In the genomic region with DNA sequence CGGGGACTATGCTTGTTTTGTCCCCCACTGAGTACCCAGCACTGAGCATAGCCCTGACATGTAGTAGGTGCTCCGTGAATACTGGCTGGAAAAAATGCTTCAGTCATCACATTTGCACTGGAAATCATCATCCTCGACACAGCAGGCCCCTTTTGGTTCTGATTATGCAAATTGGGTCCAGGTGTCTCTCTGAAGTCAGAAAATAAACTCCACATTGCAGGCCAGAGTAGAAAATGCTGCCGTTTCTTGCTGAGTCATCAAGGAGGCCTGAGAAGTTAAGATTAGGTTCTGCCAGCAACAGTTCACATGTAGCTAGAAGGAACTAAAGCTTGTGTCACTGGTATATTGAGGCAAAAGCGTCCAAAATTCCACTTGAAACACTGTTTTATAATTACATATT, we compare ENCODE assay signal across 11 cellular contexts. TPM values are rescaled to one million over a fixed set of nuclear protein-coding genes. Genes with fewer than 3 reads are reported as not detected.
DNase-seq lines count a peak whose midpoint lies in the region; FAIRE-seq and TF ChIP-seq lines count a peak whose summit lies in the region.
"Had no signal": no experiment of that assay in that cellular context is flagged by ENCODE, and none has a peak within 500 bp of the region (broad histone marks: within the 10 kb centered on the region; RNA-seq: fewer than 3 reads in every experiment).

No MANE protein-coding gene starts in this region.

- POLR2A ChIA-PET in A673 (lab: Charles Lee; ENCODE audit: low non-redundant PET), result no interaction called here
- POLR2A ChIA-PET in PC-9 (lab: Charles Lee; ENCODE audit: unreplicated experiment), result no interaction called here
- POLR2A ChIA-PET in HEK293T (lab: Yijun Ruan, JAX), result no interaction called here

- H3F3A ChIP-seq in PC-9 (ENCODE audit: insufficient read depth, low read depth), result peaks cover 7% of the 10 kb centered on the region

- no peaks in the 10 kb centered on the region for H3K36me3 ChIP-seq in A673 (ENCODE audit: insufficient read depth, low read length, poor library complexity, severe bottlenecking)
- H3K36me3 ChIP-seq in PC-9 (ENCODE audit: low read depth), result no peaks in the 10 kb centered on the region
- H3K36me3 ChIP-seq: gastrocnemius medialis had no signal

- no peaks in the 10 kb centered on the region for H3K9me2 ChIP-seq in PC-9 (ENCODE audit: insufficient read depth)

- H3K27me3 ChIP-seq in A673 (replicated peaks; ENCODE audit: insufficient read depth, low read depth, low read length, poor library complexity) (no peaks in the 10 kb centered on the region), PC-9 (ENCODE audit: insufficient read depth, low read depth) (no peaks in the 10 kb centered on the region)
- H3K27me3 ChIP-seq: gastrocnemius medialis had no signal

- H2AFZ ChIP-seq in PC-9, result no peak overlapping the region

- H3K9me3 ChIP-seq in A673 (ENCODE audit: low read depth, low read length, poor library complexity, severe bottlenecking) (no peaks in the 10 kb centered on the region), PC-9 (ENCODE audit: insufficient read depth, low read depth) (no peaks in the 10 kb centered on the region)
- H3K9me3 ChIP-seq: gastrocnemius medialis had no signal

- no peaks in the 10 kb centered on the region for H3K79me2 ChIP-seq in PC-9 (ENCODE audit: low read depth)

- no peaks in the 10 kb centered on the region for H4K20me1 ChIP-seq in PC-9 (ENCODE audit: insufficient read depth)

- TF ChIP-seq CTCF in A673 (conservative IDR thresholded peaks at IDR 0.05; ENCODE audit: low read depth, low read length) (no peak), PC-9 (conservative IDR thresholded peaks at IDR 0.05) (no peak)

- BruUV-seq in A673 (replicated peaks; lab: Mats Ljungman, UMichigan) (no TSS peak), PC-9 (replicated peaks; lab: Mats Ljungman, UMichigan) (no TSS peak)

- intact Hi-C loops in A673 (cut with micrococcal nuclease; ENCODE audit: unreplicated experiment), result no loop called here
- intact Hi-C loops in PC-9 (cut with micrococcal nuclease; ENCODE audit: unreplicated experiment), result no loop called here

- DNase-seq in A673 (ENCODE audit: low spot score), result peak; percentile 43
- DNase-seq in H4 (ENCODE audit: low spot score), result peak; percentile 51
- peak; percentile 33 for DNase-seq in RCC 7860 (ENCODE audit: low spot score)
- DNase-seq in fibroblast of gingiva (ENCODE audit: low read depth), result peak; percentile 79
- no peak for DNase-seq in substantia nigra (lab: John Stamatoyannopoulos, UW)
- DNase-seq in ecto neural progenitor cell (ENCODE audit: low spot score), result no peak
- DNase-seq in PC-9, result no peak
- no peak for DNase-seq in HEK293T (ENCODE audit: extremely low spot score)
- DNase-seq: activated T-cell treated with anti-CD3 and anti-CD28 coated beads, Interleukin-2, amount 50 U/mL, for 48 hours; gastrocnemius medialis; NCI-H1436 had no signal

- CTCF ChIA-PET in A673 (lab: Charles Lee), result no interaction called here
- CTCF ChIA-PET in PC-9 (lab: Charles Lee), result no interaction called here
- CTCF ChIA-PET in HEK293T (lab: Yijun Ruan, JAX), result interaction anchor here (1.1 kb wide), 1 partner anchor 364 kb away, joined by 6 read pairs; no protein-coding TSS in a partner anchor

- FAIRE-seq in RCC 7860 (lab: Jason Lieb, UNC), result no peak

- no peak overlapping the region for H3K27ac ChIP-seq in A673 (ENCODE audit: low read depth, low read length, poor library complexity, severe bottlenecking)
- H3K27ac ChIP-seq in substantia nigra (ENCODE audit: low read depth, low read length, poor library complexity, severe bottlenecking), result no peak overlapping the region
- H3K27ac ChIP-seq in PC-9, result no peak overlapping the region
- H3K27ac ChIP-seq: gastrocnemius medialis had no signal

- H3K4me1 ChIP-seq in A673 (ENCODE audit: insufficient read depth, low read length, poor library complexity, severe bottlenecking), result peaks cover 17% of the 10 kb centered on the region
- peaks cover 15% of the 10 kb centered on the region; the same call in 1 of the 2 replicates for H3K4me1 ChIP-seq in PC-9 (replicated peaks; ENCODE audit: insufficient read depth)

- H3K4me3 ChIP-seq in A673 (ENCODE audit: low read depth, low read length, poor library complexity, severe bottlenecking) (no peak overlapping the region), PC-9 (no peak overlapping the region)
- H3K4me3 ChIP-seq: gastrocnemius medialis had no signal

- H3K4me2 ChIP-seq in PC-9, result no peak overlapping the region

TF ChIP-seq in HEK293T, 16 proteins besides CTCF, POLR2A, EP300 and RAD21:
- TF ChIP-seq ELF4 (IDR thresholded peaks at IDR 0.05) (no peak), NFRKB (IDR thresholded peaks at IDR 0.05) (no peak)

RNA-seq across cellular contexts. Expression of a gene that starts 15.0 kb away (rescaled TPM):
- total RNA-seq in A673 (2021) (14.2 and 15.1 TPM in 2 replicates), PC-9 (2021) (not detected in 2 replicates)
- total RNA-seq in H4 (2014; rRNA removed; shearing (Covaris generic)), result 13.2 and 16.8 TPM in 2 replicates

RNA-seq across cellular contexts. Expression of a gene that starts 17.0 kb away (rescaled TPM):
- total RNA-seq in A673 (2021) (7.5 and 9.1 TPM in 2 replicates), PC-9 (2021) (not detected in 2 replicates)
- 103 and 104 TPM in 2 replicates for total RNA-seq in H4 (2014; rRNA removed; shearing (Covaris generic))
- total RNA-seq: gastrocnemius medialis had no signal

Comparison
In these comparisons a context has a peak if more than half of its experiments do, and no peak if none do; other contexts are left out.
1. DNase-seq: peak in A673 (single experiment), H4 (single experiment), RCC 7860 (single experiment) and fibroblast of gingiva (single experiment); none in substantia nigra (0 of 49), ecto neural progenitor cell (single experiment), PC-9 (0 of 2) and HEK293T (single experiment).
2. RNA of a gene that starts 15.0 kb away (total RNA-seq): 13.2 to 16.8 TPM in H4 and 14.2 to 15.1 TPM in A673; not detected in PC-9; every median in the first group is over 10 times any median in the second.
3. RNA of a gene that starts 17.0 kb away (total RNA-seq): 103 to 104 TPM in H4; 7.5 to 9.1 TPM in A673 and not detected in PC-9; every median in the first group is over 10 times any median in the second.